ENCODE assay signal across 2 cellular contexts in the genomic region with DNA sequence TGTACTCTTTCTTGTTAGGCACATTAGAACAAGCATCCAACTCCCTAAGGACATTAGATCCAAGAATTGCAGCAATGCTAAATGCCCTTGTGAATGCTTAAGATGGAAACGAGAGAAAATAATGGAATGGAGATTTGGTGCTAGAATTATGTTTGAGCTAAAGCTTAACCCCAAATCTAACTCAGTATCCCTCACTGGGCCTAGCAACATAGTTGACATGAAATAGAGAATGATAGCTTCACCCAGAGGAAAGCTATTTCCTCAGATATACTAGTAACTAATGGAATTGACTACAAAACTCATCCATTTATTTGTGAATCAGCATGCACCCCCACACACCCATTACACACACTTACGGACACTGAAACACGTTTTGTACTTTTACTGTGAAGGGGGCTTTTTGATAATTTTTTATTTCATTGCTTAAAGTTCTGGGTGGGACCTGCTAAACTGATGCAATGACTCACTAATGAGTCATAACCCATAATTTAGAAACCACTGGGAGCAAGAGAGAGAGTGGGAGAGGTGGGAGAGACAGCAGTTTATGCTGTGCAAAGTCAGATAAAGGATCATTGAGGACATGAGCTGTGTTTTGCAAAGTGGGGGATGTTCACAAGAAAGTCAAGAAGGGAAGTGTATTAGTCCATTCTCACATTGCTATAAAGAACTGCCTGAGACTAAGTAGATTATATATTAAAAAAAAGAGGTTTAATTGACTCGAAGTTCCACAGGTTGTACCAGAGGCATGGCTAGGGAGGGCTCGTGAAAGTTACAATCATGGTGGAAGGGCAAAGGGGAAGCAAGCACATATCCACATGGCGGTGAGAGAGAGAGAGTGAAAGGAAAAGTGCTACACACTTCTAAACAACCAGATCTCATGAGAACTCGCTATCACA.
TF ChIP-seq lines count a peak whose summit lies in the region.

No MANE protein-coding gene starts in this region.

TF ChIP-seq in SK-N-SH, 30 proteins besides CTCF, POLR2A, EP300 and RAD21:
- TF ChIP-seq FOXJ3 (CRISPR knock-in tag; IDR thresholded peaks at IDR 0.05) (no peak), RFX5 (IDR thresholded peaks at IDR 0.05; ENCODE audit: low read length) (no peak), SIN3A (IDR thresholded peaks at IDR 0.05; ENCODE audit: borderline replicate concordance, low read depth, low read length) (no peak), CHD2 (IDR thresholded peaks at IDR 0.05; ENCODE audit: low read length, partially characterized antibody) (no peak), JUND (IDR thresholded peaks at IDR 0.05) (0 out of 2 replicates have a peak, but pooled peaks have one; percentile 25), FOSL2 (IDR thresholded peaks at IDR 0.05; ENCODE audit: borderline replicate concordance, low read depth) (peak; percentile 30; the same call in 1 of the 2 replicates), POLR2AphosphoS5 (IDR thresholded peaks at IDR 0.05; ENCODE audit: low read depth, low read length) (no peak), PBX3 (IDR thresholded peaks at IDR 0.05) (no peak), RCOR1 (IDR thresholded peaks at IDR 0.05; ENCODE audit: low read length) (no peak)
- TF ChIP-seq, protein P1, sequence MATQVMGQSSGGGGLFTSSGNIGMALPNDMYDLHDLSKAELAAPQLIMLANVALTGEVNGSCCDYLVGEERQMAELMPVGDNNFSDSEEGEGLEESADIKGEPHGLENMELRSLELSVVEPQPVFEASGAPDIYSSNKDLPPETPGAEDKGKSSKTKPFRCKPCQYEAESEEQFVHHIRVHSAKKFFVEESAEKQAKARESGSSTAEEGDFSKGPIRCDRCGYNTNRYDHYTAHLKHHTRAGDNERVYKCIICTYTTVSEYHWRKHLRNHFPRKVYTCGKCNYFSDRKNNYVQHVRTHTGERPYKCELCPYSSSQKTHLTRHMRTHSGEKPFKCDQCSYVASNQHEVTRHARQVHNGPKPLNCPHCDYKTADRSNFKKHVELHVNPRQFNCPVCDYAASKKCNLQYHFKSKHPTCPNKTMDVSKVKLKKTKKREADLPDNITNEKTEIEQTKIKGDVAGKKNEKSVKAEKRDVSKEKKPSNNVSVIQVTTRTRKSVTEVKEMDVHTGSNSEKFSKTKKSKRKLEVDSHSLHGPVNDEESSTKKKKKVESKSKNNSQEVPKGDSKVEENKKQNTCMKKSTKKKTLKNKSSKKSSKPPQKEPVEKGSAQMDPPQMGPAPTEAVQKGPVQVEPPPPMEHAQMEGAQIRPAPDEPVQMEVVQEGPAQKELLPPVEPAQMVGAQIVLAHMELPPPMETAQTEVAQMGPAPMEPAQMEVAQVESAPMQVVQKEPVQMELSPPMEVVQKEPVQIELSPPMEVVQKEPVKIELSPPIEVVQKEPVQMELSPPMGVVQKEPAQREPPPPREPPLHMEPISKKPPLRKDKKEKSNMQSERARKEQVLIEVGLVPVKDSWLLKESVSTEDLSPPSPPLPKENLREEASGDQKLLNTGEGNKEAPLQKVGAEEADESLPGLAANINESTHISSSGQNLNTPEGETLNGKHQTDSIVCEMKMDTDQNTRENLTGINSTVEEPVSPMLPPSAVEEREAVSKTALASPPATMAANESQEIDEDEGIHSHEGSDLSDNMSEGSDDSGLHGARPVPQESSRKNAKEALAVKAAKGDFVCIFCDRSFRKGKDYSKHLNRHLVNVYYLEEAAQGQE (IDR thresholded peaks at IDR 0.05; ENCODE audit: low read depth, low read length) = no peak
- TF ChIP-seq, protein P2, sequence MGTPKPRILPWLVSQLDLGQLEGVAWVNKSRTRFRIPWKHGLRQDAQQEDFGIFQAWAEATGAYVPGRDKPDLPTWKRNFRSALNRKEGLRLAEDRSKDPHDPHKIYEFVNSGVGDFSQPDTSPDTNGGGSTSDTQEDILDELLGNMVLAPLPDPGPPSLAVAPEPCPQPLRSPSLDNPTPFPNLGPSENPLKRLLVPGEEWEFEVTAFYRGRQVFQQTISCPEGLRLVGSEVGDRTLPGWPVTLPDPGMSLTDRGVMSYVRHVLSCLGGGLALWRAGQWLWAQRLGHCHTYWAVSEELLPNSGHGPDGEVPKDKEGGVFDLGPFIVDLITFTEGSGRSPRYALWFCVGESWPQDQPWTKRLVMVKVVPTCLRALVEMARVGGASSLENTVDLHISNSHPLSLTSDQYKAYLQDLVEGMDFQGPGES (IDR thresholded peaks at IDR 0.05; ENCODE audit: low read depth, low read length) = no peak

TF ChIP-seq in SK-N-SH treated with all-trans-retinoic acid at 6 μM for 48 hours, 23 proteins besides CTCF, POLR2A, EP300 and RAD21:
- TF ChIP-seq OSR1 (CRISPR knock-in tag; IDR thresholded peaks at IDR 0.05) = no peak
- no peak for TF ChIP-seq ZNF70 (CRISPR knock-in tag; IDR thresholded peaks at IDR 0.05)
- TF ChIP-seq BACH2 (CRISPR knock-in tag; IDR thresholded peaks at IDR 0.05; ENCODE audit: borderline replicate concordance) = no peak
- TF ChIP-seq ZC3H10 (CRISPR knock-in tag; IDR thresholded peaks at IDR 0.05) = no peak
- TF ChIP-seq TCF4 (CRISPR knock-in tag; IDR thresholded peaks at IDR 0.05; ENCODE audit: borderline replicate concordance) = no peak
- no peak for TF ChIP-seq TSHZ2 (CRISPR knock-in tag; IDR thresholded peaks at IDR 0.05)
- TF ChIP-seq CSDC2 (CRISPR knock-in tag; IDR thresholded peaks at IDR 0.05) = no peak
- TF ChIP-seq POU6F1 (CRISPR knock-in tag; IDR thresholded peaks at IDR 0.05; ENCODE audit: borderline replicate concordance, low read depth) = no peak
- no peak for TF ChIP-seq PATZ1 (CRISPR knock-in tag; IDR thresholded peaks at IDR 0.05; ENCODE audit: borderline replicate concordance)
- no peak for TF ChIP-seq ZNF565 (CRISPR knock-in tag; conservative IDR thresholded peaks at IDR 0.05; ENCODE audit: low read depth)
- no peak for TF ChIP-seq TOX (CRISPR knock-in tag; IDR thresholded peaks at IDR 0.05; ENCODE audit: borderline replicate concordance)
- no peak for TF ChIP-seq ZNF8 (CRISPR knock-in tag; IDR thresholded peaks at IDR 0.05)
- no peak for TF ChIP-seq ZFP3 (CRISPR knock-in tag; IDR thresholded peaks at IDR 0.05)
- TF ChIP-seq ISL1 (CRISPR knock-in tag; IDR thresholded peaks at IDR 0.05) = no peak
